In the genomic region with DNA sequence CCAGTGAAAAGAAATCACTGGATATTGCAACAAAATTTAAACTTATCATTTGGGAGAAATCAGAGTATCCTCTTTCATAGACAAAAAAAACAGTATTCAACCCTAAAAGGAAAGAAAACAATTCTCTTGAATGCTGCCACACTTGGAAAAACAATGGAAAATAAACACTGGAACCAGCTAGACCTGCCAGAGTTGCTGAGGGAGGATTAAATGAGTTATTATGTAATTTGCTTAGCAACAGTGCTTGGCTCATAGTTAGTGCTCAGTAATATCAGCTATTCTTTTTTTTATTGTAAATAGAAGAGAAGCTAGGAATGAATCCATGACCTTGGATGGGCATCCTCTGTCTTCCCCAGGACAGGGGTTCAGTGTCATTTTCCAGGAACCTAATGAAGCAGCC, we compare ENCODE assay signal across 16 cellular contexts. TPM values are rescaled to one million over a fixed set of nuclear protein-coding genes. Genes with fewer than 3 reads are reported as not detected.
A peak's percentile ranks its signal among the peaks of the same experiment; 100 is the strongest.
DNase-seq lines count a peak whose midpoint lies in the region; ATAC-seq and TF ChIP-seq lines count a peak whose summit lies in the region.
"Had no signal": no experiment of that assay in that cellular context is flagged by ENCODE, and none has a peak within 500 bp of the region (broad histone marks: within the 10 kb centered on the region; RNA-seq: fewer than 3 reads in every experiment).

No MANE protein-coding gene starts in this region.

- no peaks in the 10 kb centered on the region for H3K9me3 ChIP-seq in psoas muscle
- no peaks in the 10 kb centered on the region for H3K9me3 ChIP-seq in aorta (ENCODE audit: control insufficient read depth, low read length)

- DNase-seq in T47D (ENCODE audit: low read depth in 1 of 2, low spot score in 1 of 2) (peak; percentile 5 to 52), MCF 10A (ENCODE audit: unreplicated experiment) (no peak), epithelial cell of esophagus (ENCODE audit: low read depth) (peak; percentile 50), psoas muscle (no peak), HuH-7 (ENCODE audit: low spot score) (no peak), aorta (no peak)
- DNase-seq in effector CD8-positive, alpha-beta T cell (lab: John Stamatoyannopoulos, UW), result no peak
- DNase-seq: COR-L47, DMS79, NCI-H1417, NCI-H2081, NCI-H524, SIG-M5 had no signal

- CTCF ChIA-PET in MCF 10A (lab: Yijun Ruan, JAX), result no interaction called here

- in situ Hi-C loops in T47D (cut with HindIII; ENCODE audit: low pct_unique_long_range_greater_than_20kb, low sequenced_read_pairs), result no loop called here

- H3K4me3 ChIP-seq in epithelial cell of esophagus (ENCODE audit: low read length) (no peak overlapping the region), psoas muscle (no peak overlapping the region), aorta (ENCODE audit: low read length in 2 of 2) (no peak overlapping the region)
- H3K4me3 ChIP-seq: GM23248 had no signal

- H3K36me3 ChIP-seq in psoas muscle (ENCODE audit: insufficient read depth in 1 of 2, low read depth in 1 of 2) (no peaks in the 10 kb centered on the region), aorta (ENCODE audit: control insufficient read depth in 1 of 2, insufficient read depth in 2 of 2, low read length in 1 of 2) (no peaks in the 10 kb centered on the region)

- no peak for ATAC-seq in psoas muscle
- no peak for ATAC-seq in HG02642 (IDR thresholded peaks at IDR 0.05; ENCODE audit: poor library complexity, unreplicated experiment)
- ATAC-seq in aorta (ENCODE audit: low FRiP score), result no peak

- H3K27me3 Mint-ChIP-seq in MCF 10A (ENCODE audit: insufficient read depth, unreplicated experiment), result no peaks in the 10 kb centered on the region

- no peak overlapping the region for H3K4me3 Mint-ChIP-seq in MCF 10A (ENCODE audit: unreplicated experiment)

- H3K27ac ChIP-seq in psoas muscle, result peak overlapping the region; percentile 64
- no peak overlapping the region for H3K27ac ChIP-seq in aorta (ENCODE audit: low read depth in 1 of 2, low read length in 2 of 2)
- H3K27ac ChIP-seq: 22Rv1, GM23248 had no signal

- intact Hi-C loops in MCF 10A (cut with micrococcal nuclease) (no loop called here), psoas muscle (cut with DNase I) (no loop called here), aorta (cut with DNase I) (no loop called here)

- no peak overlapping the region for H3K27ac Mint-ChIP-seq in MCF 10A (ENCODE audit: low read depth, unreplicated experiment)

- POLR2A ChIA-PET in MCF 10A (lab: Yijun Ruan, JAX), result interaction anchor here (0.7 to 2.0 kb wide), 3 partner anchors 8 to 179 kb away, joined by 3 to 8 read pairs (median 4); partner anchors contain the start of gene ZNF273

- BruUV-seq in MCF 10A (replicated peaks; lab: Mats Ljungman, UMichigan), result no TSS peak

- no peaks in the 10 kb centered on the region for H3K9me3 Mint-ChIP-seq in MCF 10A (ENCODE audit: unreplicated experiment)

- H3K4me1 ChIP-seq in psoas muscle (peaks cover 19% of the 10 kb centered on the region), aorta (ENCODE audit: control insufficient read depth in 1 of 2, insufficient read depth in 2 of 2, low read length in 2 of 2) (peaks cover 0 to 2% of the 10 kb centered on the region in 2 donors)

- H3K36me3 Mint-ChIP-seq in MCF 10A (ENCODE audit: insufficient read depth, unreplicated experiment), result no peaks in the 10 kb centered on the region

- no peaks in the 10 kb centered on the region for H3K4me1 Mint-ChIP-seq in MCF 10A (ENCODE audit: insufficient read depth, unreplicated experiment)

- TF ChIP-seq CTCF in MCF 10A (IDR thresholded peaks at IDR 0.05; ENCODE audit: unreplicated experiment) (no peak), epithelial cell of esophagus (IDR thresholded peaks at IDR 0.05; ENCODE audit: insufficient read depth, low read depth, low read length, missing control alignments) (no peak), psoas muscle (IDR thresholded peaks at IDR 0.05) (no peak)

- H3K27me3 ChIP-seq in psoas muscle (ENCODE audit: insufficient read depth in 3 of 3, low read length in 2 of 3) (no peaks in the 10 kb centered on the region), aorta (ENCODE audit: control insufficient read depth in 1 of 2, insufficient read depth in 2 of 2, low read length in 1 of 2) (no peaks in the 10 kb centered on the region)

RNA-seq across cellular contexts. Expression of gene ZNF273, which starts 11.0 kb away (rescaled TPM):
- 2.2 and 2.5 TPM in 2 replicates for total RNA-seq in MCF 10A (2022)
- 1 to 10 TPM; 1.2 to 2.9 (median 1.9) TPM for total RNA-seq in psoas muscle
- polyA plus RNA-seq in psoas muscle, result 1 to 10 TPM in 2 of 3 donors, under 1 TPM in 1; 0.96 to 3.0 (median 1.5) TPM
- total RNA-seq in aorta, result 10 to 100 TPM in 1 of 2 donors, 1 to 10 TPM in 1; 4.7 to 15.7 TPM
- 1 to 10 TPM; 1.9 to 5.8 TPM for polyA plus RNA-seq in aorta

Comparison
In these comparisons a context has a peak if more than half of its experiments do, and no peak if none do; other contexts are left out.
1. DNase-seq: peak in T47D (2 of 2) and epithelial cell of esophagus (single experiment); none in MCF 10A (single experiment), psoas muscle (0 of 2), effector CD8-positive, alpha-beta T cell (single experiment), HuH-7 (single experiment) and aorta (0 of 2).